Comparison of ENCODE assay signal across 24 cellular contexts in genomic region chr19:2758601-2759313, GRCh38.
"Had no signal": no experiment of that assay in that cellular context is flagged by ENCODE, and none has a peak within 500 bp of the region (broad histone marks: within the 10 kb centered on the region; RNA-seq: fewer than 3 reads in every experiment).

No MANE protein-coding gene starts in this region.

- H3K27me3 ChIP-seq: adrenal gland, breast epithelium, gastroesophageal sphincter, heart left ventricle, spleen, transverse colon, vagina had no signal

- H3K9me3 ChIP-seq: adrenal gland, breast epithelium, gastroesophageal sphincter, heart left ventricle, spleen, transverse colon, vagina had no signal

- H3K27ac ChIP-seq: adrenal gland, breast epithelium, gastroesophageal sphincter, heart left ventricle, spleen, transverse colon, vagina had no signal

- H3K4me3 Mint-ChIP-seq: mesothelial cell of epicardium, nephron had no signal

- ATAC-seq: gastroesophageal sphincter, heart left ventricle, left lobe of liver had no signal

- H3K27ac Mint-ChIP-seq: activated T-helper 2 cell treated with anti-CD3 and anti-CD28 coated beads, Interferon-gamma antibody, Interleukin-2, Interleukin-4, amounts not matched to agents 10 μg/mL and 5 μg/mL and 100 μg/mL, durations not matched to agents 14 hours and 24 hours and 36 hours; mesothelial cell of epicardium; nephron had no signal

- DNase-seq: activated CD4-positive, alpha-beta T cell treated with anti-CD3 and anti-CD28 coated beads, Interleukin-2, amount 50 U/mL, for 4 hours; activated CD4-positive, CD25-positive, alpha-beta regulatory T cell treated with anti-CD3 and anti-CD28 coated beads, Interleukin-2, amount 50 U/mL, for 72 hours; activated naive CD4-positive, alpha-beta T cell treated with anti-CD3 and anti-CD28 coated beads, Interleukin-2, amount 50 U/mL, for 16 hours; activated T-cell treated with anti-CD3 and anti-CD28 coated beads for 4 hours; adrenal gland; cerebellar nuclear complex; cortex of kidney; heart left ventricle; kidney; nucleus accumbens; spleen; stimulated activated CD4-positive, alpha-beta T cell treated with anti-CD3 and anti-CD28 coated beads, Interleukin-4, amount 100 ng/mL, for 4 hours; stimulated activated naive CD4-positive, alpha-beta T cell treated with Interleukin-2 at 50 U/mL for 16 hours; T-helper 1 cell; T1000; transverse colon had no signal

- H3K36me3 ChIP-seq: breast epithelium had no signal

- H3K4me1 Mint-ChIP-seq: mesothelial cell of epicardium, nephron had no signal

- H3K4me1 ChIP-seq: adrenal gland, breast epithelium, gastroesophageal sphincter, heart left ventricle, transverse colon, vagina had no signal

- H3K9me3 Mint-ChIP-seq: activated T-helper 2 cell treated with anti-CD3 and anti-CD28 coated beads, Interferon-gamma antibody, Interleukin-2, Interleukin-4, amounts not matched to agents 10 μg/mL and 5 μg/mL and 100 μg/mL, durations not matched to agents 14 hours and 24 hours and 36 hours; mesothelial cell of epicardium; nephron had no signal

- H3K4me3 ChIP-seq: adrenal gland, breast epithelium, gastroesophageal sphincter, heart left ventricle, lung, spleen, transverse colon, vagina had no signal
